22 cellular contexts compared by ENCODE assay signal in genomic region chr7:137395425-137395824, GRCh38. TPM values are rescaled to one million over a fixed set of nuclear protein-coding genes. Genes with fewer than 3 reads are reported as not detected.
DNase-seq lines count a peak whose midpoint lies in the region; ATAC-seq and TF ChIP-seq lines count a peak whose summit lies in the region.
"Had no signal": no experiment of that assay in that cellular context is flagged by ENCODE, and none has a peak within 500 bp of the region (broad histone marks: within the 10 kb centered on the region; RNA-seq: fewer than 3 reads in every experiment).

No MANE protein-coding gene starts in this region.

- H3K27ac ChIP-seq in substantia nigra (ENCODE audit: low read depth, low read length, poor library complexity, severe bottlenecking) (no peak overlapping the region), ovary (no peak overlapping the region)
- H3K27ac ChIP-seq: BLaER1, esophagus squamous epithelium, GM23248 had no signal

- H3K36me3 ChIP-seq in ovary, result no peaks in the 10 kb centered on the region
- H3K36me3 ChIP-seq: BLaER1, esophagus squamous epithelium, MG63 had no signal

- no peaks in the 10 kb centered on the region for H3K4me1 ChIP-seq in ovary (ENCODE audit: insufficient read depth)
- H3K4me1 ChIP-seq: esophagus squamous epithelium had no signal

- no peaks in the 10 kb centered on the region for H3K27me3 ChIP-seq in ovary
- H3K27me3 ChIP-seq: BLaER1, cardiac muscle cell, esophagus squamous epithelium, MG63 had no signal

- DNase-seq in DMS53 (lab: John Stamatoyannopoulos, UW) (peak; percentile 25), DMS53 treated with DMSO at 0.1 percent for 48 hours (lab: John Stamatoyannopoulos, UW; ENCODE audit: unreplicated experiment) (no peak), NCI-H2196 treated with DMSO at 0.1 percent for 48 hours (lab: John Stamatoyannopoulos, UW; ENCODE audit: unreplicated experiment) (peak; percentile 23), globus pallidus (ENCODE audit: low spot score) (peak; percentile 54), substantia nigra (lab: John Stamatoyannopoulos, UW) (peak in 42 of 49 donors; percentile 12 to 84 (median 59)), ovary (no peak)
- DNase-seq in activated CD8-positive, alpha-beta memory T cell treated with anti-CD3 and anti-CD28 coated beads, Interleukin-2, amount 50 U/mL, for 48 hours, result no peak
- DNase-seq: 8988T; activated CD4-positive, alpha-beta T cell treated with anti-CD3 and anti-CD28 coated beads for 4 hours; activated naive CD8-positive, alpha-beta T cell treated with anti-CD3 and anti-CD28 coated beads, Interleukin-2, amount 50 U/mL, for 24 hours; esophagus squamous epithelium; GM23248; immature natural killer cell; MG63; NCI-H2107; NK-92 treated with Interleukin-12 subunit alpha and Interleukin-12 subunit beta, amount 100 ng/mL, for 24 hours; RPMI8226; SW 1271 had no signal

- TF ChIP-seq POLR2A in ovary (IDR thresholded peaks at IDR 0.05), result no peak

- H3K9me3 ChIP-seq in ovary, result no peaks in the 10 kb centered on the region
- H3K9me3 ChIP-seq: BLaER1, esophagus squamous epithelium, MG63 had no signal

- intact Hi-C loops in ovary (cut with DNase I), result no loop called here

- TF ChIP-seq EP300 in ovary (IDR thresholded peaks at IDR 0.05), result no peak

- no peak for ATAC-seq in HG02642 (IDR thresholded peaks at IDR 0.05; ENCODE audit: poor library complexity, unreplicated experiment)
- ATAC-seq: activated naive CD8-positive, alpha-beta T cell treated with anti-CD3 and anti-CD28 coated beads, Interleukin-2, amount 50 U/mL, for 24 hours had no signal

- WGBS in ovary, 3 donors, result 40 to 52% (median 43%) methylated on average over 9 of the region's 9 CpGs

- TF ChIP-seq CTCF in ovary (IDR thresholded peaks at IDR 0.05), result no peak

- H3K4me3 ChIP-seq in ovary, result no peak overlapping the region
- H3K4me3 ChIP-seq: BLaER1, cardiac muscle cell, esophagus squamous epithelium, GM23248, MG63, smooth muscle cell had no signal

RNA-seq across cellular contexts. Expression of gene PTN, which starts 51.9 kb away (rescaled TPM):
- 1 to 10 TPM; 2.1 to 9.7 (median 2.9) TPM for total RNA-seq in ovary
- polyA plus RNA-seq in ovary, result 10 to 100 TPM in 1 of 2 donors, 1 to 10 TPM in 1; 8.4 to 20.0 TPM
- polyA plus RNA-seq: immature natural killer cell had no signal

Comparison
In these comparisons a context has a peak if more than half of its experiments do, and no peak if none do; other contexts are left out.
1. DNase-seq: peak in DMS53 (single experiment), NCI-H2196 treated with DMSO at 0.1 percent for 48 hours (single experiment), globus pallidus (single experiment) and substantia nigra (42 of 49); none in DMS53 treated with DMSO at 0.1 percent for 48 hours (single experiment), ovary (0 of 5) and activated CD8-positive, alpha-beta memory T cell treated with anti-CD3 and anti-CD28 coated beads, Interleukin-2, amount 50 U/mL, for 48 hours (single experiment).